8 cellular contexts compared by ENCODE assay signal in the genomic region with DNA sequence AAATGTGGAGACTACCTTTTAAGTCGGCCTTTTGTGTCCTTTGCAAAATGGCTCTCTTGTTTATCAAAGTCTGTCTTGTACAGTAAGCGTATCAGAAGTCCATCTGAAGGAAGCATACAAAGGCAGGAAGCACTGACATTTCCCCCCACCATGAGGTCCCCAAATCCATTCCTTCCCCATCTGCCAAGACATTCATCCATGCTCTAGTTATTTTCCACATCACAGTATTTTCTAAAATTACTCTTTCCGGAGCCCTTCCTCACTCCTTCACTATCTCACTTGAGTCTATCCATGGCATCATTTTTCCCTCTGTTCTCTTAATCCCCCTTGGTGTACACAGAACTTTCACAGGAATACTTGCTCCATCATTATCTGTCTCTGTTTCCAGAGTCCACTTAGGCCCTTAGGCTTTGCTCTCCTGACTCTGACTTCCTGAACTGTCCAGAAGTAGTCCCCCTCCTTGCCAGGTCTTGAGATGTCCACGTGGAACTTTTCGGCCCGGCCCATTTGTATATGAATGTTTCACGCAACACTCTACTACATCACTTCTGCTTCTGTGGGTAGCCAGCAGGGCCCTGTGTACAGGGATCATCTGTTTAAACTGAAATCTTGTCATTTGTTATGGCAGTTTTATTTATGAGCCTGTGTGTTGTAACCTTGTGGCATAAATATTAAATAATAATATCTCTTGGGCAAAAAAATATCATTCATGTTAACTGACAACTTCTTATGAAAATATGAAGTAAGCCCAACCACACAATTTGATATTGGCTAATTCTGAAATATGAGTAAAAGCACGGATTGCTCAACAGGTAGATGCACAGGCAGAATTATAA. TPM values are rescaled to one million over a fixed set of nuclear protein-coding genes. Genes with fewer than 3 reads are reported as not detected.
A peak's percentile ranks its signal among the peaks of the same experiment; 100 is the strongest.
DNase-seq lines count a peak whose midpoint lies in the region; ATAC-seq, FAIRE-seq and TF ChIP-seq lines count a peak whose summit lies in the region.

No MANE protein-coding gene starts in this region.

- no peaks in the 10 kb centered on the region for H3K9me3 Mint-ChIP-seq in natural killer cell

- H3K4me1 Mint-ChIP-seq in natural killer cell: peaks cover 49 to 62% of the 10 kb centered on the region in 2 donors

- in situ Hi-C loops in gastrocnemius medialis (cut with MboI; ENCODE audit: low sequenced_read_pairs in 4 of 4): no loop called here

- peaks cover 25% of the 10 kb centered on the region for H3K36me3 ChIP-seq in Karpas-422 (ENCODE audit: insufficient read depth, low read length)
- no peaks in the 10 kb centered on the region for H3K36me3 ChIP-seq in adrenal gland (replicated peaks in 1 of 2)
- H3K36me3 ChIP-seq in gastrocnemius medialis: no peaks in the 10 kb centered on the region

- 76 to 84% (median 79%) methylated on average over 8 of the region's 8 CpGs for WGBS in adrenal gland, 4 donors

- peak overlapping the region; percentile 77 to 94 for H3K27ac Mint-ChIP-seq in natural killer cell

- no peak for TF ChIP-seq CTCF in adrenal gland (IDR thresholded peaks at IDR 0.05)
- TF ChIP-seq CTCF in natural killer cell (IDR thresholded peaks at IDR 0.05): no peak
- TF ChIP-seq CTCF in gastrocnemius medialis (IDR thresholded peaks at IDR 0.05 in 4 of 5, conservative IDR thresholded peaks at IDR 0.05 in 1 of 5): no peak

- H3K9ac ChIP-seq in Karpas-422 (ENCODE audit: low read length): peak overlapping the region; percentile 86

- TF ChIP-seq POLR2A in GM12892 (IDR thresholded peaks at IDR 0.05; ENCODE audit: low read depth, low read length) (peak; percentile 54), adrenal gland (IDR thresholded peaks at IDR 0.05) (no peak), gastrocnemius medialis (IDR thresholded peaks at IDR 0.05) (no peak)

- H3K4me3 ChIP-seq in Karpas-422 (ENCODE audit: low read length): peak overlapping the region; percentile 79
- peak overlapping the region in 1 of 4 donors; percentile 74 for H3K4me3 ChIP-seq in adrenal gland
- H3K4me3 ChIP-seq in gastrocnemius medialis: no peak overlapping the region

- H3K9me3 ChIP-seq in Karpas-422 (ENCODE audit: low read length): no peaks in the 10 kb centered on the region
- no peaks in the 10 kb centered on the region for H3K9me3 ChIP-seq in adrenal gland (replicated peaks in 1 of 3)
- H3K9me3 ChIP-seq in gastrocnemius medialis: no peaks in the 10 kb centered on the region

- H3K27me3 ChIP-seq in Karpas-422 (ENCODE audit: low read length) (no peaks in the 10 kb centered on the region), adrenal gland (no peaks in the 10 kb centered on the region), gastrocnemius medialis (peaks cover 0 to 13% (median 0%) of the 10 kb centered on the region in 3 donors)

- H3K4me2 ChIP-seq in Karpas-422 (ENCODE audit: low read depth, low read length, poor library complexity, severe bottlenecking): peak overlapping the region; percentile 88

- DNase-seq in GM12892 (ENCODE audit: insufficient read length) (no peak), Karpas-422 (peak; percentile 92), adrenal gland (peak in 6 of 7 donors; percentile 20 to 62 (median 31)), natural killer cell (no peak), gastrocnemius medialis (no peak), NCI-H2227 treated with DMSO at 0.1 percent for 48 hours (lab: John Stamatoyannopoulos, UW) (no peak), AG20443 (ENCODE audit: low spot score) (no peak)

- H3K4me1 ChIP-seq in Karpas-422 (ENCODE audit: low read length): peaks cover 85% of the 10 kb centered on the region
- H3K4me1 ChIP-seq in adrenal gland (replicated peaks in 1 of 2): peaks cover 0 to 35% of the 10 kb centered on the region in 2 donors
- H3K4me1 ChIP-seq in gastrocnemius medialis: peaks cover 0 to 11% of the 10 kb centered on the region in 2 donors

- H3K27ac ChIP-seq in Karpas-422 (ENCODE audit: low read length) (peak overlapping the region; percentile 94), adrenal gland (no peak overlapping the region), gastrocnemius medialis (peak overlapping the region in 2 of 4 donors; percentile 14 to 21)

- no peak overlapping the region for H2AFZ ChIP-seq in Karpas-422 (ENCODE audit: low read length)

- intact Hi-C loops in adrenal gland (cut with DNase I): no loop called here
- intact Hi-C loops in natural killer cell (cut with micrococcal nuclease): no loop called here
- intact Hi-C loops in gastrocnemius medialis (cut with DNase I; ENCODE audit: low total_unique reads): no loop called here

- peaks cover 10% of the 10 kb centered on the region; the same call in 1 of the 2 replicates for H4K20me1 ChIP-seq in Karpas-422 (ENCODE audit: insufficient read depth, low read depth, low read length)

- H3K27me3 Mint-ChIP-seq in natural killer cell (ENCODE audit: low read depth in 2 of 2): no peaks in the 10 kb centered on the region

- H3K36me3 Mint-ChIP-seq in natural killer cell: no peaks in the 10 kb centered on the region

- H3K4me3 Mint-ChIP-seq in natural killer cell: peak overlapping the region; percentile 97

- ATAC-seq in natural killer cell (peak in 1 of 3 donors; percentile 23), HG02623 (IDR thresholded peaks at IDR 0.05; ENCODE audit: unreplicated experiment) (no peak), gastrocnemius medialis (no peak)

- peak; percentile 64 for FAIRE-seq in GM12892 (lab: Jason Lieb, UNC)

- H3K9me2 ChIP-seq in Karpas-422 (replicated peaks; ENCODE audit: insufficient read depth, low read length): no peaks in the 10 kb centered on the region

- peaks cover 67% of the 10 kb centered on the region for H3K79me2 ChIP-seq in Karpas-422 (ENCODE audit: low read length)

RNA-seq across cellular contexts. Expression of a gene that starts 2.0 kb away (rescaled TPM):
- 50.1 TPM for polyA plus RNA-seq in GM12892 (2012; ENCODE audit: missing spikeins)
- 222 and 271 TPM in 2 replicates for total RNA-seq in Karpas-422 (2014; rRNA removed; shearing (Covaris generic); ENCODE audit: low replicate concordance)
- total RNA-seq in adrenal gland (10 to 100 TPM in 4 of 8 donors, 1 to 10 TPM in 4; 2.3 to 23.7 (median 8.6) TPM), natural killer cell (10 to 100 TPM; 45.4 to 61.0 (median 45.7) TPM), gastrocnemius medialis (1 to 10 TPM in 3 of 4 donors, under 1 TPM in 1; 0.73 to 4.1 (median 2.2) TPM)
- 10 to 100 TPM in 1 of 3 donors, 1 to 10 TPM in 2; 2.7 to 14.2 (median 2.8) TPM for polyA plus RNA-seq in adrenal gland

RNA-seq across cellular contexts. Expression of a gene that starts 53.2 kb away (rescaled TPM):
- polyA plus RNA-seq in GM12892 (2012; ENCODE audit: missing spikeins): 39.1 TPM
- total RNA-seq in Karpas-422 (2014; rRNA removed; shearing (Covaris generic); ENCODE audit: low replicate concordance): 53.2 and 85.2 TPM in 2 replicates
- total RNA-seq in adrenal gland (10 to 100 TPM; 32.7 to 62.8 (median 40.6) TPM), natural killer cell (10 to 100 TPM; 10.3 to 11.5 (median 10.3) TPM), gastrocnemius medialis (10 to 100 TPM; 36.4 to 59.4 (median 48.3) TPM)
- polyA plus RNA-seq in adrenal gland: 10 to 100 TPM; 22.9 to 52.9 (median 28.6) TPM

Comparison
In these comparisons a context has a peak if more than half of its experiments do, and no peak if none do; other contexts are left out.
1. DNase-seq: peak in Karpas-422 (single experiment) and adrenal gland (6 of 7); none in GM12892 (single experiment), natural killer cell (single experiment), gastrocnemius medialis (0 of 2), NCI-H2227 treated with DMSO at 0.1 percent for 48 hours (single experiment) and AG20443 (single experiment).